ENCODE assay signal across 8 cellular contexts in genomic region chr2:60880988-60881932, GRCh38. TPM values are rescaled to one million over a fixed set of nuclear protein-coding genes. Genes with fewer than 3 reads are reported as not detected.
DNase-seq lines count a peak whose midpoint lies in the region; TF ChIP-seq lines count a peak whose summit lies in the region.

REL (plus strand) TSS chr2:60881574; CDS start chr2:60881841, 267 bp downstream.

- peak within 1 kb of the TSS; percentile 94 for H3K27ac Mint-ChIP-seq in neural crest cell (ENCODE audit: unreplicated experiment)

- H3K4me3 Mint-ChIP-seq in neural crest cell: peak within 1 kb of the TSS; percentile 93

- DNase-seq in G401 (ENCODE audit: low spot score) (peak; percentile 91), H4 (ENCODE audit: low spot score) (peak; percentile 80), LNCaP clone FGC (ENCODE audit: low read depth) (no peak), SHP77 (lab: John Stamatoyannopoulos, UW) (peak; percentile 86 to 97), activated gamma-delta T cell (lab: John Stamatoyannopoulos, UW) (peak; percentile 89), foreskin fibroblast (peak; percentile 91 to 97), neural crest cell (ENCODE audit: low read depth, low spot score) (peak; percentile 84), stomach (peak; percentile 94)

- no peaks in the 10 kb centered on the region for H3K9me3 ChIP-seq in stomach

- H3K27me3 Mint-ChIP-seq in neural crest cell (ENCODE audit: low read depth): no peaks in the 10 kb centered on the region

- TF ChIP-seq CTCF in LNCaP clone FGC (IDR thresholded peaks at IDR 0.05; ENCODE audit: control insufficient read depth, extremely low read depth, insufficient read depth): no peak
- peak; percentile 13 for TF ChIP-seq CTCF in foreskin fibroblast (IDR thresholded peaks at IDR 0.05; ENCODE audit: low read depth, low read length)
- TF ChIP-seq CTCF in neural crest cell (conservative IDR thresholded peaks at IDR 0.05): peak; percentile 42
- TF ChIP-seq CTCF in stomach (IDR thresholded peaks at IDR 0.05): peak in 3 of 7 experiments; percentile 4 to 17 (median 16)

- TF ChIP-seq EP300 in stomach (IDR thresholded peaks at IDR 0.05): no peak

- in situ Hi-C loops in G401 (cut with HindIII; ENCODE audit: low sequenced_read_pairs): no loop called here

- no peaks in the 10 kb centered on the region for H3K36me3 ChIP-seq in stomach

- H3K4me1 Mint-ChIP-seq in neural crest cell: peaks cover 24% of the 10 kb centered on the region

- H3K4me3 ChIP-seq in LNCaP clone FGC (ENCODE audit: low read depth, low read length) (peak within 1 kb of the TSS; percentile 68), foreskin fibroblast (ENCODE audit: low read depth in 1 of 2, low read length in 2 of 2) (peak within 1 kb of the TSS; percentile 62 to 97), stomach (peak within 1 kb of the TSS; percentile 67 to 92 (median 70))

- no peaks in the 10 kb centered on the region for H3K36me3 Mint-ChIP-seq in neural crest cell (ENCODE audit: low read depth)

- intact Hi-C loops in stomach (cut with DNase I; ENCODE audit: low total_unique reads): no loop called here

- 0 to 1% (median 1%) methylated on average over 45 to 97 of the region's 98 CpGs for WGBS in stomach, 5 donors

- no peaks in the 10 kb centered on the region for H3K9me3 Mint-ChIP-seq in neural crest cell

- H3K27me3 ChIP-seq in stomach: no peaks in the 10 kb centered on the region

- H3K4me1 ChIP-seq in stomach: peaks cover 6 to 39% (median 20%) of the 10 kb centered on the region in 4 donors

- H3K27ac ChIP-seq in stomach: peak within 1 kb of the TSS; percentile 96 to 100 (median 99)

- peak in 2 of 4 donors; percentile 67 to 76 for TF ChIP-seq POLR2A in stomach (IDR thresholded peaks at IDR 0.05)

RNA-seq across cellular contexts. Expression of gene REL, which starts in this region (rescaled TPM):
- 3.2 and 4.1 TPM in 2 replicates for total RNA-seq in G401 (2014; rRNA removed; shearing (Covaris generic))
- total RNA-seq in H4 (2014; rRNA removed; shearing (Covaris generic)): 2.9 and 3.0 TPM in 2 replicates
- total RNA-seq in neural crest cell (8.7 and 9.8 TPM in 2 replicates), stomach (10 to 100 TPM in 2 of 5 donors, 1 to 10 TPM in 3; 2.9 to 74.1 (median 8.7) TPM)
- 1 to 10 TPM in 2 of 3 donors, under 1 TPM in 1; 0.60 to 2.0 (median 1.9) TPM for polyA plus RNA-seq in stomach
